In the genomic region with DNA sequence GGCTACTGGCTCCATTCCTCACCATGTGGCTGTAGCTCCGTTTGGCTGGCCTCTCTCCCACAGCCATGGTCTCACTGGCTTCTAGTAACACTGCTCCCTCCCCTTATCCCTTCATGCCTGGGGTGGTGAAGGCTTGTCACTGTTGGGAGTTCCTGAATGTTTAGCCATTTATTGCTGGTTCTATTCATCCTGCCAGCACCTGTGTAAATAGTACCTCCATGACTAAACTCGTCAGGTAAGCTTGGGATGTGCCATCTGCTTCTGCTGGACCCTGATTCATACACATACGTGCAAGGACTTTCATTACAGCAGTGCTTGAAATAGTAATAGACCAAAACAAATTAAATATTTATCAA, we compare ENCODE assay signal across 10 cellular contexts.
DNase-seq lines count a peak whose midpoint lies in the region; ATAC-seq and TF ChIP-seq lines count a peak whose summit lies in the region.
"Had no signal": no experiment of that assay in that cellular context is flagged by ENCODE, and none has a peak within 500 bp of the region (broad histone marks: within the 10 kb centered on the region; RNA-seq: fewer than 3 reads in every experiment).

No MANE protein-coding gene starts in this region.

- TF ChIP-seq POLR2A in IMR-90 (IDR thresholded peaks at IDR 0.05; ENCODE audit: low read depth, low read length), result no peak

- H3K14ac ChIP-seq in IMR-90 (replicated peaks; ENCODE audit: low read depth, low read length), result no peak overlapping the region

- no peaks in the 10 kb centered on the region for H3K79me2 ChIP-seq in parathyroid adenoma

- no peak overlapping the region; the same call in 1 of the 2 replicates for H2BK120ac ChIP-seq in IMR-90 (ENCODE audit: low read depth, low read length)

- H4K91ac ChIP-seq in IMR-90 (ENCODE audit: insufficient read depth, low read depth, low read length), result peak overlapping the region; percentile 29; the same call in 1 of the 2 replicates

- TF ChIP-seq CTCF in IMR-90 (conservative IDR thresholded peaks at IDR 0.05; ENCODE audit: low read depth, low read length) (no peak), parathyroid adenoma (IDR thresholded peaks at IDR 0.05) (no peak)

- no peak overlapping the region for H2BK20ac ChIP-seq in IMR-90 (ENCODE audit: low read depth, low read length)

- H4K5ac ChIP-seq in IMR-90 (ENCODE audit: low read depth, low read length), result peak overlapping the region; percentile 42

- no peak overlapping the region; the same call in 1 of the 2 replicates for H2AK5ac ChIP-seq in IMR-90 (ENCODE audit: low read depth, low read length)

- H3K4me1 Mint-ChIP-seq in dendritic cell treated with granulocyte-macrophage colony-stimulating factor and Interleukin-4, amounts not matched to agents 40 ng/mL and 50 ng/mL, for 4 days (ENCODE audit: low read depth), result peaks cover 5% of the 10 kb centered on the region

- H3K4me1 ChIP-seq in IMR-90 (ENCODE audit: control insufficient read depth, insufficient read depth, low read length) (no peaks in the 10 kb centered on the region), parathyroid adenoma (no peaks in the 10 kb centered on the region), aorta (ENCODE audit: control insufficient read depth in 1 of 2, insufficient read depth in 2 of 2, low read length in 2 of 2) (no peaks in the 10 kb centered on the region)
- H3K4me1 ChIP-seq in effector memory CD4-positive, alpha-beta T cell (ENCODE audit: control insufficient read depth, insufficient read depth, low read length, poor library complexity, severe bottlenecking), result no peaks in the 10 kb centered on the region

- H3K27ac ChIP-seq in IMR-90 (ENCODE audit: insufficient read depth, low read length), result no peak overlapping the region
- no peak overlapping the region for H3K27ac ChIP-seq in parathyroid adenoma
- H3K27ac ChIP-seq in effector memory CD4-positive, alpha-beta T cell (ENCODE audit: insufficient read depth, low read length, poor library complexity, severe bottlenecking), result no peak overlapping the region
- no peak overlapping the region for H3K27ac ChIP-seq in aorta (ENCODE audit: low read depth in 1 of 2, low read length in 2 of 2)

- H4K8ac ChIP-seq in IMR-90 (ENCODE audit: low read depth in 2 of 2, low read length in 2 of 2), result peak overlapping the region; percentile 78 to 86; a peak in 3 of 4 replicates

- H2BK5ac ChIP-seq in IMR-90 (ENCODE audit: low read depth, low read length, poor library complexity, severe bottlenecking), result no peak overlapping the region

- H3K9ac ChIP-seq in IMR-90 (ENCODE audit: low read depth, low read length) (no peak overlapping the region), parathyroid adenoma (no peak overlapping the region)

- peak overlapping the region; percentile 48; the same call in 1 of the 3 replicates for H2BK15ac ChIP-seq in IMR-90 (ENCODE audit: low read depth, low read length)

- H3K23ac ChIP-seq in IMR-90 (ENCODE audit: low read depth, low read length), result no peak overlapping the region

- CTCF ChIA-PET in IMR-90 (lab: Yijun Ruan, JAX), result interaction anchor here (1.1 kb wide), 1 partner anchor 57 kb away, joined by 4 read pairs; no protein-coding TSS in a partner anchor

- dilution Hi-C loops in IMR-90 (cut with HindIII; ENCODE audit: low sequenced_read_pairs, unreplicated experiment), result no loop called here

- WGBS in IMR-90 (ENCODE audit: extremely low coverage in 2 of 2, insufficient read length in 1 of 2), 2 experiments, result no CpG with 5 or more reads among the region's 3 CpGs
- WGBS in aorta, 2 donors, result 55 to 61% methylated on average over 3 of the region's 3 CpGs

- no TSS peak for BruUV-seq in IMR-90 (replicated peaks; lab: Mats Ljungman, UMichigan)

- intact Hi-C loops in IMR-90 (cut with micrococcal nuclease), result no loop called here
- intact Hi-C loops in dendritic cell treated with granulocyte-macrophage colony-stimulating factor and Interleukin-4, amounts not matched to agents 40 ng/mL and 50 ng/mL, for 4 days (cut with micrococcal nuclease), result loop anchor here (5.0 kb wide), 1 partner anchor 47 kb away; no protein-coding TSS in a partner anchor
- intact Hi-C loops in aorta (cut with DNase I), result no loop called here

- peaks cover 4% of the 10 kb centered on the region for H3K27me3 Mint-ChIP-seq in dendritic cell treated with granulocyte-macrophage colony-stimulating factor and Interleukin-4, amounts not matched to agents 40 ng/mL and 50 ng/mL, for 4 days

- H3K27me3 ChIP-seq in IMR-90 (ENCODE audit: control insufficient read depth, insufficient read depth, low read length) (no peaks in the 10 kb centered on the region), parathyroid adenoma (ENCODE audit: control insufficient read depth, insufficient read depth, low read length) (no peaks in the 10 kb centered on the region), aorta (ENCODE audit: control insufficient read depth in 1 of 2, insufficient read depth in 2 of 2, low read length in 1 of 2) (no peaks in the 10 kb centered on the region)
- no peaks in the 10 kb centered on the region for H3K27me3 ChIP-seq in effector memory CD4-positive, alpha-beta T cell (replicated peaks; ENCODE audit: control insufficient read depth, insufficient read depth, low read length, poor library complexity, severe bottlenecking)

- H3K4me3 Mint-ChIP-seq in dendritic cell treated with granulocyte-macrophage colony-stimulating factor and Interleukin-4, amounts not matched to agents 40 ng/mL and 50 ng/mL, for 4 days, result no peak overlapping the region
- H3K4me3 Mint-ChIP-seq: activated T-helper 1 cell treated with anti-CD3 and anti-CD28 coated beads, Interleukin-12 subunit alpha, Interleukin-12 subunit beta, Interleukin-2, Interleukin-4 antibody, amounts not matched to agents 30 ng/mL and 10 ng/mL and 1 ng/mL, durations not matched to agents 14 hours and 24 hours and 36 hours had no signal

- H3K56ac ChIP-seq in IMR-90 (ENCODE audit: extremely low read depth, insufficient read depth, low read length), result no peak overlapping the region

- H3K4ac ChIP-seq in IMR-90 (ENCODE audit: low read depth, low read length), result 0 out of 2 replicates have a peak overlapping the region, but pooled peaks have one; percentile 27

- no peak overlapping the region for H3K4me2 ChIP-seq in IMR-90 (ENCODE audit: low read depth, low read length)
- H3K4me2 ChIP-seq in parathyroid adenoma (ENCODE audit: low read length), result no peak overlapping the region

- ATAC-seq in IMR-90 (ENCODE audit: low read depth) (no peak), GM21786 (IDR thresholded peaks at IDR 0.05; ENCODE audit: unreplicated experiment) (no peak), aorta (ENCODE audit: low FRiP score) (no peak)

- no peaks in the 10 kb centered on the region for H4K20me1 ChIP-seq in IMR-90 (ENCODE audit: insufficient read depth, low read length)

- POLR2A ChIA-PET in IMR-90 (lab: Charles Lee; ENCODE audit: unreplicated experiment), result no interaction called here

- H3K36me3 ChIP-seq in IMR-90 (ENCODE audit: control insufficient read depth, insufficient read depth, low read length), result no peaks in the 10 kb centered on the region
- no peaks in the 10 kb centered on the region for H3K36me3 ChIP-seq in parathyroid adenoma (ENCODE audit: control insufficient read depth, insufficient read depth, low read length)
- no peaks in the 10 kb centered on the region for H3K36me3 ChIP-seq in effector memory CD4-positive, alpha-beta T cell (ENCODE audit: control insufficient read depth, insufficient read depth, low read length)
- no peaks in the 10 kb centered on the region for H3K36me3 ChIP-seq in aorta (ENCODE audit: control insufficient read depth in 1 of 2, insufficient read depth in 2 of 2, low read length in 1 of 2)

- H3K9me1 ChIP-seq in IMR-90 (ENCODE audit: insufficient read depth, low read length), result 0 out of 2 replicates have a peak, but pooled peaks cover 5% of the 10 kb centered on the region

- peak overlapping the region; percentile 54 for H3K27ac Mint-ChIP-seq in dendritic cell treated with granulocyte-macrophage colony-stimulating factor and Interleukin-4, amounts not matched to agents 40 ng/mL and 50 ng/mL, for 4 days
- H3K27ac Mint-ChIP-seq: activated T-helper 1 cell treated with anti-CD3 and anti-CD28 coated beads, Interleukin-12 subunit alpha, Interleukin-12 subunit beta, Interleukin-2, Interleukin-4 antibody, amounts not matched to agents 30 ng/mL and 10 ng/mL and 1 ng/mL, durations not matched to agents 14 hours and 24 hours and 36 hours had no signal

- TF ChIP-seq RAD21 in IMR-90 (IDR thresholded peaks at IDR 0.05; ENCODE audit: low read length), result no peak

- H3K18ac ChIP-seq in IMR-90 (ENCODE audit: low read depth, low read length), result no peak overlapping the region

- no peaks in the 10 kb centered on the region for H3K9me3 Mint-ChIP-seq in dendritic cell treated with granulocyte-macrophage colony-stimulating factor and Interleukin-4, amounts not matched to agents 40 ng/mL and 50 ng/mL, for 4 days
- H3K9me3 Mint-ChIP-seq: activated T-helper 1 cell treated with anti-CD3 and anti-CD28 coated beads, Interleukin-12 subunit alpha, Interleukin-12 subunit beta, Interleukin-2, Interleukin-4 antibody, amounts not matched to agents 30 ng/mL and 10 ng/mL and 1 ng/mL, durations not matched to agents 14 hours and 24 hours and 36 hours had no signal

- in situ Hi-C loops in IMR-90 (cut with MboI; ENCODE audit: low sequenced_read_pairs), result no loop called here

- H3K36me3 Mint-ChIP-seq in dendritic cell treated with granulocyte-macrophage colony-stimulating factor and Interleukin-4, amounts not matched to agents 40 ng/mL and 50 ng/mL, for 4 days (ENCODE audit: low read depth), result no peaks in the 10 kb centered on the region

- no peaks in the 10 kb centered on the region for H3K79me1 ChIP-seq in IMR-90 (ENCODE audit: low read depth in 1 of 2, low read length in 2 of 2)

- no peaks in the 10 kb centered on the region for H3K9me3 ChIP-seq in IMR-90 (ENCODE audit: control insufficient read depth, insufficient read depth, low read length)
- H3K9me3 ChIP-seq in parathyroid adenoma (ENCODE audit: control insufficient read depth, low read length), result no peaks in the 10 kb centered on the region
- H3K9me3 ChIP-seq in effector memory CD4-positive, alpha-beta T cell (ENCODE audit: control insufficient read depth, low read length), result no peaks in the 10 kb centered on the region
- peaks cover 3% of the 10 kb centered on the region for H3K9me3 ChIP-seq in aorta (ENCODE audit: control insufficient read depth, low read length)

- no peak overlapping the region for H2AK9ac ChIP-seq in IMR-90 (replicated peaks; ENCODE audit: low read depth, low read length, poor library complexity)

- H3K4me3 ChIP-seq in IMR-90 (ENCODE audit: insufficient read depth, low read depth, low read length), result no peak overlapping the region
- H3K4me3 ChIP-seq in parathyroid adenoma (ENCODE audit: low read depth, low read length), result no peak overlapping the region
- H3K4me3 ChIP-seq in effector memory CD4-positive, alpha-beta T cell (ENCODE audit: insufficient read depth, low read depth, low read length, poor library complexity, severe bottlenecking), result no peak overlapping the region
- no peak overlapping the region for H3K4me3 ChIP-seq in aorta (ENCODE audit: low read length in 2 of 2)

- DNase-seq in IMR-90, result no peak
- DNase-seq in NCI-H345 treated with DMSO at 0.1 percent for 48 hours (lab: John Stamatoyannopoulos, UW; ENCODE audit: unreplicated experiment), result peak; percentile 94
- DNase-seq in effector memory CD4-positive, alpha-beta T cell, result no peak
- DNase-seq in NCI-H82 treated with DMSO at 0.1 percent for 48 hours (lab: John Stamatoyannopoulos, UW; ENCODE audit: unreplicated experiment), result no peak
- no peak for DNase-seq in aorta
- DNase-seq: occipital lobe had no signal

- H2AFZ ChIP-seq in IMR-90 (replicated peaks; ENCODE audit: low read length, poor library complexity) (peak overlapping the region; percentile 82), parathyroid adenoma (peak overlapping the region; percentile 58)
